ENCODE assay signal across 20 cellular contexts in genomic region chr11:87148749-87149148, GRCh38.
"Had no signal": no experiment of that assay in that cellular context is flagged by ENCODE, and none has a peak within 500 bp of the region (broad histone marks: within the 10 kb centered on the region; RNA-seq: fewer than 3 reads in every experiment).

No MANE protein-coding gene starts in this region.

- ATAC-seq: effector memory CD8-positive, alpha-beta T cell; gastrocnemius medialis; left ventricle myocardium superior; lower lobe of right lung; naive thymus-derived CD8-positive, alpha-beta T cell; stimulated activated memory B cell treated with anti-CD40 and anti-IgM and Interleukin-4, amounts not matched to agents 10 μg/mL and 1 μg/mL and 100 μg/mL, for 72 hours; stimulated activated naive CD8-positive, alpha-beta T cell treated with anti-CD3 and anti-CD28 coated beads, Interleukin-15, Interleukin-2, amounts not matched to agents 100 U/mL and 50 U/mL, for 24 hours had no signal

- H3K27ac ChIP-seq: gastrocnemius medialis, lower lobe of right lung, neutrophil, prostate gland, right atrium auricular region, sigmoid colon, thoracic aorta, tibial nerve, upper lobe of left lung had no signal

- H3K9me3 ChIP-seq: gastrocnemius medialis, lower lobe of right lung, neutrophil, prostate gland, right atrium auricular region, sigmoid colon, thoracic aorta, upper lobe of left lung had no signal

- H3K36me3 ChIP-seq: gastrocnemius medialis, lower lobe of right lung, neutrophil, prostate gland, right atrium auricular region, sigmoid colon, thoracic aorta, tibial nerve, upper lobe of left lung had no signal

- H3K27me3 ChIP-seq: gastrocnemius medialis, neutrophil, right atrium auricular region, sigmoid colon, tibial nerve, upper lobe of left lung had no signal

- FAIRE-seq: keratinocyte, urothelium cell line had no signal

- H3K4me1 ChIP-seq: prostate gland, right atrium auricular region, tibial nerve had no signal

- DNase-seq: cortex of kidney; effector memory CD8-positive, alpha-beta T cell; gastrocnemius medialis; head of caudate nucleus; left ventricle myocardium superior; lower lobe of right lung; naive thymus-derived CD8-positive, alpha-beta T cell; nephron progenitor cell; sigmoid colon; stimulated activated CD4-positive, alpha-beta T cell treated with anti-CD3 and anti-CD28 coated beads, Interleukin-4, amount 100 ng/mL, for 4 hours; stimulated activated naive CD8-positive, alpha-beta T cell treated with anti-CD3 and anti-CD28 coated beads, Interleukin-15, Interleukin-2, amounts not matched to agents 100 U/mL and 50 U/mL, for 24 hours; upper lobe of left lung had no signal

- H3K4me3 ChIP-seq: gastrocnemius medialis, lower lobe of right lung, prostate gland, right atrium auricular region, sigmoid colon, thoracic aorta, tibial nerve, upper lobe of left lung had no signal
